In the genomic region with DNA sequence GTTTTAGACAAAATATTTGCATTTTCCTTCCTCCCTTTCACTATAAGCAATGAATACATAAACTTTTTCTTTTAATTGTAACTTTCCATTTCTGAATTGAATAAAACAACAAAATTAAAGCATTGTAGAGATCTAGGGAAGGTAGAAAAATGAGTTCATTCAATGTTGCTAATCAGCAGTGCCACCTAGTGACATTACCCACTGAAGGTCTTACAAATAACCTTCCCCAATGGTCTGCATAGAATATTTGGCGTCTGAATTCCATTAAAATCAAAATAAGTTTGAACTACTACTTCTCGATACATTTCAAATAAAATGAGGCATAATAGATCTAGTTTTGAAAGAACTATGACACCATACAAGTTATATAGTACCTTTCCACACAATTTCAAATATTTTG, we compare ENCODE assay signal across 1 cellular context.
TF ChIP-seq lines count a peak whose summit lies in the region.

No MANE protein-coding gene starts in this region.

TF ChIP-seq in K562, 482 proteins besides CTCF, POLR2A, EP300 and RAD21:
- TF ChIP-seq, protein P1, sequence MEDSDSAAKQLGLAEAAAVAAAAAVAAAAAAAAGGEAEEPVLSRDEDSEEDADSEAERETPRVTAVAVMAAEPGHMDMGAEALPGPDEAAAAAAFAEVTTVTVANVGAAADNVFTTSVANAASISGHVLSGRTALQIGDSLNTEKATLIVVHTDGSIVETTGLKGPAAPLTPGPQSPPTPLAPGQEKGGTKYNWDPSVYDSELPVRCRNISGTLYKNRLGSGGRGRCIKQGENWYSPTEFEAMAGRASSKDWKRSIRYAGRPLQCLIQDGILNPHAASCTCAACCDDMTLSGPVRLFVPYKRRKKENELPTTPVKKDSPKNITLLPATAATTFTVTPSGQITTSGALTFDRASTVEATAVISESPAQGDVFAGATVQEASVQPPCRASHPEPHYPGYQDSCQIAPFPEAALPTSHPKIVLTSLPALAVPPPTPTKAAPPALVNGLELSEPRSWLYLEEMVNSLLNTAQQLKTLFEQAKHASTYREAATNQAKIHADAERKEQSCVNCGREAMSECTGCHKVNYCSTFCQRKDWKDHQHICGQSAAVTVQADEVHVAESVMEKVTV (CRISPR knock-in tag; IDR thresholded peaks at IDR 0.05) = peak; percentile 54; the same call in 1 of the 2 replicates
- no peak for TF ChIP-seq ZKSCAN3 (CRISPR knock-in tag; IDR thresholded peaks at IDR 0.05)
